Comparison of ENCODE assay signal across 1 cellular context in genomic region chr7:99472561-99473314, GRCh38.
TF ChIP-seq lines count a peak whose summit lies in the region.

Gene ZNF789 (plus strand): TSS chr7:99472890. CDS start chr7:99476457, 3,567 bp downstream.

TF ChIP-seq in HepG2, 621 proteins besides CTCF, POLR2A, EP300 and RAD21 (continued from another document and continues in another):
- TF ChIP-seq REST (IDR thresholded peaks at IDR 0.05; ENCODE audit: borderline replicate concordance in 1 of 2, low read depth in 1 of 2, low read length in 2 of 2) (peak in 1 of 2 experiments; percentile 59; a peak in 1 of 4 replicates), ZNF660 (CRISPR knock-in tag; IDR thresholded peaks at IDR 0.05; ENCODE audit: borderline replicate concordance, low read depth) (no peak), ZNF775 (CRISPR knock-in tag; IDR thresholded peaks at IDR 0.05; ENCODE audit: borderline replicate concordance) (no peak), PCBP1 (IDR thresholded peaks at IDR 0.05; ENCODE audit: borderline replicate concordance, low read depth, low read length) (peak; percentile 51; the same call in 1 of the 2 replicates), SIN3B (IDR thresholded peaks at IDR 0.05; ENCODE audit: low read length) (no peak; the same call in 1 of the 2 replicates), ZNF224 (CRISPR knock-in tag; IDR thresholded peaks at IDR 0.05) (0 out of 2 replicates have a peak, but pooled peaks have one; percentile 79), CREM (IDR thresholded peaks at IDR 0.05) (peak; percentile 39), CREM (CRISPR knock-in tag; IDR thresholded peaks at IDR 0.05) (no peak), AKAP8 (CRISPR knock-in tag; IDR thresholded peaks at IDR 0.05) (no peak), HCFC1 (IDR thresholded peaks at IDR 0.05; ENCODE audit: low read depth, low read length) (no peak; the same call in 1 of the 2 replicates), ZNF770 (CRISPR knock-in tag; IDR thresholded peaks at IDR 0.05) (no peak), ZNF749 (CRISPR knock-in tag; IDR thresholded peaks at IDR 0.05; ENCODE audit: borderline replicate concordance) (no peak), TAF1 (CRISPR knock-in tag; IDR thresholded peaks at IDR 0.05) (peak; percentile 88), ZNF691 (CRISPR knock-in tag; IDR thresholded peaks at IDR 0.05; ENCODE audit: borderline replicate concordance, low read depth) (0 out of 2 replicates have a peak, but pooled peaks have one; percentile 51), TBX2 (CRISPR knock-in tag; IDR thresholded peaks at IDR 0.05; ENCODE audit: borderline replicate concordance) (peak; percentile 57), ZXDC (CRISPR knock-in tag; IDR thresholded peaks at IDR 0.05) (no peak), ZNF530 (CRISPR knock-in tag; IDR thresholded peaks at IDR 0.05; ENCODE audit: low read depth) (no peak), KLF12 (CRISPR knock-in tag; IDR thresholded peaks at IDR 0.05; ENCODE audit: borderline replicate concordance) (no peak), ZFP41 (CRISPR knock-in tag; IDR thresholded peaks at IDR 0.05; ENCODE audit: borderline replicate concordance) (0 out of 2 replicates have a peak, but pooled peaks have one; percentile 72), RFX1 (IDR thresholded peaks at IDR 0.05) (no peak), ZNF724P (CRISPR knock-in tag; IDR thresholded peaks at IDR 0.05; ENCODE audit: borderline replicate concordance) (peak; percentile 21; the same call in 1 of the 2 replicates), KLF15 (CRISPR knock-in tag; IDR thresholded peaks at IDR 0.05; ENCODE audit: borderline replicate concordance) (no peak), NFKBIZ (CRISPR knock-in tag; IDR thresholded peaks at IDR 0.05) (no peak), NFIC (IDR thresholded peaks at IDR 0.05; ENCODE audit: low read length) (no peak), CCDC6 (CRISPR knock-in tag; IDR thresholded peaks at IDR 0.05) (no peak), ARNT2 (CRISPR knock-in tag; IDR thresholded peaks at IDR 0.05; ENCODE audit: low read depth) (peak; percentile 50; the same call in 1 of the 2 replicates), MAX (IDR thresholded peaks at IDR 0.05) (peak; percentile 73), TGIF2 (CRISPR knock-in tag; IDR thresholded peaks at IDR 0.05) (peak; percentile 73; the same call in 1 of the 2 replicates), PCBP2 (optimal IDR thresholded peaks at IDR 0.05; ENCODE audit: low read depth, low read length, poor library complexity, severe bottlenecking) (no peak), ZNF230 (CRISPR knock-in tag; IDR thresholded peaks at IDR 0.05) (peak; percentile 94; the same call in 1 of the 2 replicates), ZNF280D (CRISPR knock-in tag; IDR thresholded peaks at IDR 0.05) (no peak), POLR2G (IDR thresholded peaks at IDR 0.05; ENCODE audit: low read depth, low read length) (peak; percentile 86), ATF2 (CRISPR knock-in tag; IDR thresholded peaks at IDR 0.05) (peak; percentile 65), ATF6 (CRISPR knock-in tag; conservative IDR thresholded peaks at IDR 0.05) (0 out of 2 replicates have a peak, but pooled peaks have one; percentile 35), ZNF781 (CRISPR knock-in tag; IDR thresholded peaks at IDR 0.05; ENCODE audit: borderline replicate concordance, not compliant biosample characterization) (peak; percentile 55), KAT2B (IDR thresholded peaks at IDR 0.05; ENCODE audit: borderline replicate concordance, low read depth, low read length) (no peak), ZNF75D (CRISPR knock-in tag; IDR thresholded peaks at IDR 0.05; ENCODE audit: borderline replicate concordance) (peak; percentile 58; the same call in 1 of the 2 replicates), KLF9 (CRISPR knock-in tag; IDR thresholded peaks at IDR 0.05; ENCODE audit: low read depth) (no peak), HOXA3 (CRISPR knock-in tag; IDR thresholded peaks at IDR 0.05) (peak; percentile 62), GABPB1 (CRISPR knock-in tag; IDR thresholded peaks at IDR 0.05) (peak; percentile 85), KMT2B (CRISPR knock-in tag; IDR thresholded peaks at IDR 0.05) (peak; percentile 82), SAP130 (CRISPR knock-in tag; IDR thresholded peaks at IDR 0.05; ENCODE audit: low read depth) (peak; percentile 89), SMC3 (IDR thresholded peaks at IDR 0.05; ENCODE audit: low read length) (no peak)
